In genomic region chr14:21264025-21264801, GRCh38 we compare ENCODE assay signal across 9 cellular contexts. TPM values are rescaled to one million over a fixed set of nuclear protein-coding genes. Genes with fewer than 3 reads are reported as not detected.
DNase-seq lines count a peak whose midpoint lies in the region; ATAC-seq, FAIRE-seq and TF ChIP-seq lines count a peak whose summit lies in the region.
"Had no signal": no experiment of that assay in that cellular context is flagged by ENCODE, and none has a peak within 500 bp of the region (broad histone marks: within the 10 kb centered on the region; RNA-seq: fewer than 3 reads in every experiment).

No MANE protein-coding gene starts in this region.

- H3K9me3 ChIP-seq in HEK293 (ENCODE audit: control insufficient read depth, insufficient read depth, low read depth, low read length) = no peaks in the 10 kb centered on the region

- H3K4me1 Mint-ChIP-seq in chondrocyte (ENCODE audit: low read depth) (peaks cover 72% of the 10 kb centered on the region), neural crest cell (peaks cover 66% of the 10 kb centered on the region)

- H3K4me1 ChIP-seq in HEK293 (ENCODE audit: control insufficient read depth, insufficient read depth, low read length) = peaks cover 26% of the 10 kb centered on the region

- H3K4me3 ChIP-seq in HEK293 (ENCODE audit: low read depth, low read length) = no peak overlapping the region
- H3K4me3 ChIP-seq: cardiac muscle cell had no signal

- peak overlapping the region; percentile 21; the same call in 1 of the 2 replicates for H3K27ac ChIP-seq in HEK293 (ENCODE audit: extremely low read depth, low read depth, low read length)
- H3K27ac ChIP-seq: cardiac muscle cell had no signal

- no peaks in the 10 kb centered on the region for H3K9me3 Mint-ChIP-seq in chondrocyte (ENCODE audit: low read depth)
- no peaks in the 10 kb centered on the region for H3K9me3 Mint-ChIP-seq in neural crest cell

- H3K4me3 Mint-ChIP-seq in chondrocyte (ENCODE audit: unreplicated experiment) (peak overlapping the region; percentile 3), neural crest cell (peak overlapping the region; percentile 92)

- H3K36me3 Mint-ChIP-seq in chondrocyte (ENCODE audit: low read depth) (peaks cover 30% of the 10 kb centered on the region), neural crest cell (ENCODE audit: low read depth) (peaks cover 42% of the 10 kb centered on the region)

- CTCF ChIA-PET in HEK293 (lab: Yijun Ruan, JAX) = interaction anchor here (0.7 kb wide), 1 partner anchor 161 kb away, joined by 4 read pairs; no protein-coding TSS in a partner anchor

- peaks cover 62 to 92% of the 10 kb centered on the region in 2 experiments for H3K36me3 ChIP-seq in HEK293 (ENCODE audit: control insufficient read depth in 2 of 2, insufficient read depth in 1 of 2, low read length in 2 of 2)

- no peak for DNase-seq in GM18507 (ENCODE audit: extremely low spot score, insufficient read length, low read depth)
- DNase-seq in NAMALWA (ENCODE audit: low spot score) = peak; percentile 50
- DNase-seq in chondrocyte (ENCODE audit: low spot score) = no peak
- DNase-seq in neural crest cell (ENCODE audit: low read depth, low spot score) = no peak
- DNase-seq in NCI-H2196 treated with DMSO at 0.1 percent for 48 hours (lab: John Stamatoyannopoulos, UW; ENCODE audit: unreplicated experiment) = no peak
- DNase-seq in left ventricle myocardium superior = no peak
- no peak for DNase-seq in NCI-H774 (lab: John Stamatoyannopoulos, UW)

- peak overlapping the region; percentile 100 for H3K27ac Mint-ChIP-seq in chondrocyte (ENCODE audit: unreplicated experiment)
- no peak overlapping the region for H3K27ac Mint-ChIP-seq in neural crest cell (ENCODE audit: unreplicated experiment)

- no peak for ATAC-seq in left ventricle myocardium superior

- intact Hi-C loops in left ventricle myocardium superior (cut with micrococcal nuclease) = loop anchor here (10.0 kb wide), 1 partner anchor 49 kb away; no protein-coding TSS in a partner anchor

- no peak for TF ChIP-seq CTCF in HEK293 (tag by site-specific recombination; IDR thresholded peaks at IDR 0.05)
- no peak for TF ChIP-seq CTCF in chondrocyte (IDR thresholded peaks at IDR 0.05)
- TF ChIP-seq CTCF in neural crest cell (conservative IDR thresholded peaks at IDR 0.05) = no peak

- FAIRE-seq in GM18507 (lab: Jason Lieb, UNC) = peak; percentile 56

- POLR2A ChIA-PET in HEK293 (lab: Yijun Ruan, JAX) = interaction anchor here (1.6 to 1.9 kb wide), 2 partner anchors 8 to 10 kb away, joined by 9 to 11 read pairs; no protein-coding TSS in a partner anchor

- H3K27me3 Mint-ChIP-seq in chondrocyte (ENCODE audit: low read depth) (no peaks in the 10 kb centered on the region), neural crest cell (ENCODE audit: low read depth) (peaks cover 2% of the 10 kb centered on the region)

TF ChIP-seq in HEK293, 187 proteins besides CTCF, POLR2A, EP300 and RAD21:
- TF ChIP-seq ZNF510 (tag by site-specific recombination; IDR thresholded peaks at IDR 0.05; ENCODE audit: insufficient replicate concordance) (no peak), PRDM6 (tag by site-specific recombination; IDR thresholded peaks at IDR 0.05) (peak; percentile 83), ZNF664 (tag by site-specific recombination; IDR thresholded peaks at IDR 0.05) (peak; percentile 74), PRDM1 (tag by site-specific recombination; IDR thresholded peaks at IDR 0.05) (0 out of 2 replicates have a peak, but pooled peaks have one; percentile 14), ZNF362 (tag by site-specific recombination; IDR thresholded peaks at IDR 0.05) (0 out of 2 replicates have a peak, but pooled peaks have one; percentile 37), ZNF600 (tag by site-specific recombination; IDR thresholded peaks at IDR 0.05) (peak; percentile 78), ZNF133 (tag by site-specific recombination; IDR thresholded peaks at IDR 0.05) (no peak), OSR2 (tag by site-specific recombination; IDR thresholded peaks at IDR 0.05) (peak; percentile 30; the same call in 1 of the 2 replicates)

RNA-seq across cellular contexts. Expression of gene HNRNPC, which starts 5.0 kb away (rescaled TPM):
- total RNA-seq in chondrocyte (286 to 352 TPM (median 291 TPM) in 3 replicates), neural crest cell (993 and 1,012 TPM in 2 replicates), left ventricle myocardium superior (267 TPM)

RNA-seq across cellular contexts. Expression of gene RPGRIP1, which starts 15.7 kb away (rescaled TPM):
- not detected in 3 replicates for total RNA-seq in chondrocyte
- total RNA-seq in neural crest cell = not detected in 2 replicates
- 0.52 TPM for total RNA-seq in left ventricle myocardium superior
- total RNA-seq: cardiac muscle cell had no signal
